Comparison of ENCODE assay signal across 20 cellular contexts in genomic region chr18:75053028-75053624, GRCh38.
"Had no signal": no experiment of that assay in that cellular context is flagged by ENCODE, and none has a peak within 500 bp of the region (broad histone marks: within the 10 kb centered on the region; RNA-seq: fewer than 3 reads in every experiment).

No MANE protein-coding gene starts in this region.

- H3K4me1 Mint-ChIP-seq: stimulated activated memory B cell treated with anti-CD40 and anti-IgM and Interleukin-4, amounts not matched to agents 10 μg/mL and 1 μg/mL and 100 μg/mL, for 72 hours had no signal

- H3K27me3 ChIP-seq: gastroesophageal sphincter, ovary had no signal

- H3K36me3 Mint-ChIP-seq: brain had no signal

- H3K9me3 Mint-ChIP-seq: activated T-helper 1 cell treated with anti-CD3 and anti-CD28 coated beads, Interleukin-12 subunit alpha, Interleukin-12 subunit beta, Interleukin-2, Interleukin-4 antibody, amounts not matched to agents 30 ng/mL and 10 ng/mL and 1 ng/mL, durations not matched to agents 14 hours and 24 hours and 36 hours; naive thymus-derived CD4-positive, alpha-beta T cell; stimulated activated memory B cell treated with anti-CD40 and anti-IgM and Interleukin-4, amounts not matched to agents 10 μg/mL and 1 μg/mL and 100 μg/mL, for 72 hours had no signal

- H3K4me3 ChIP-seq: gastroesophageal sphincter, mucosa of descending colon, ovary had no signal

- H3K4me3 Mint-ChIP-seq: activated naive CD8-positive, alpha-beta T cell; activated T-helper 1 cell treated with anti-CD3 and anti-CD28 coated beads, Interleukin-12 subunit alpha, Interleukin-12 subunit beta, Interleukin-2, Interleukin-4 antibody, amounts not matched to agents 30 ng/mL and 10 ng/mL and 1 ng/mL, durations not matched to agents 14 hours and 24 hours and 36 hours; brain; naive thymus-derived CD4-positive, alpha-beta T cell; stimulated activated memory B cell treated with anti-CD40 and anti-IgM and Interleukin-4, amounts not matched to agents 10 μg/mL and 1 μg/mL and 100 μg/mL, for 72 hours had no signal

- H3K9me3 ChIP-seq: gastroesophageal sphincter, mucosa of descending colon, ovary had no signal

- H3K27me3 Mint-ChIP-seq: activated naive CD8-positive, alpha-beta T cell; brain; naive thymus-derived CD4-positive, alpha-beta T cell; stimulated activated memory B cell treated with anti-CD40 and anti-IgM and Interleukin-4, amounts not matched to agents 10 μg/mL and 1 μg/mL and 100 μg/mL, for 72 hours had no signal

- H3K36me3 ChIP-seq: gastroesophageal sphincter, ovary had no signal

- H3K27ac Mint-ChIP-seq: activated naive CD8-positive, alpha-beta T cell; activated T-helper 1 cell treated with anti-CD3 and anti-CD28 coated beads, Interleukin-12 subunit alpha, Interleukin-12 subunit beta, Interleukin-2, Interleukin-4 antibody, amounts not matched to agents 30 ng/mL and 10 ng/mL and 1 ng/mL, durations not matched to agents 14 hours and 24 hours and 36 hours; naive thymus-derived CD4-positive, alpha-beta T cell; stimulated activated memory B cell treated with anti-CD40 and anti-IgM and Interleukin-4, amounts not matched to agents 10 μg/mL and 1 μg/mL and 100 μg/mL, for 72 hours had no signal

- H3K27ac ChIP-seq: gastroesophageal sphincter, ovary, VCaP had no signal

- ATAC-seq: gastroesophageal sphincter; left colon; mucosa of descending colon; naive thymus-derived CD4-positive, alpha-beta T cell; sciatic nerve; stimulated activated memory B cell treated with anti-CD40 and anti-IgM and Interleukin-4, amounts not matched to agents 10 μg/mL and 1 μg/mL and 100 μg/mL, for 72 hours had no signal

- DNase-seq: activated CD4-positive, CD25-positive, alpha-beta regulatory T cell treated with anti-CD3 and anti-CD28 coated beads, Interleukin-2, amount 50 U/mL, for 72 hours; activated CD8-positive, alpha-beta memory T cell treated with anti-CD3 and anti-CD28 coated beads for 24 hours; activated gamma-delta T cell treated with Interleukin-2 at 50 U/mL for 16 hours; amygdala; cortex of kidney; erythroblast; left colon; mesenchymal stem cell; mucosa of descending colon; naive thymus-derived CD4-positive, alpha-beta T cell; ovary; stimulated activated CD4-positive, alpha-beta T cell treated with anti-CD3 and anti-CD28 coated beads, Interleukin-4, amount 100 ng/mL, for 4 hours; SW 1271 had no signal
